ENCODE assay signal across 16 cellular contexts in the genomic region with DNA sequence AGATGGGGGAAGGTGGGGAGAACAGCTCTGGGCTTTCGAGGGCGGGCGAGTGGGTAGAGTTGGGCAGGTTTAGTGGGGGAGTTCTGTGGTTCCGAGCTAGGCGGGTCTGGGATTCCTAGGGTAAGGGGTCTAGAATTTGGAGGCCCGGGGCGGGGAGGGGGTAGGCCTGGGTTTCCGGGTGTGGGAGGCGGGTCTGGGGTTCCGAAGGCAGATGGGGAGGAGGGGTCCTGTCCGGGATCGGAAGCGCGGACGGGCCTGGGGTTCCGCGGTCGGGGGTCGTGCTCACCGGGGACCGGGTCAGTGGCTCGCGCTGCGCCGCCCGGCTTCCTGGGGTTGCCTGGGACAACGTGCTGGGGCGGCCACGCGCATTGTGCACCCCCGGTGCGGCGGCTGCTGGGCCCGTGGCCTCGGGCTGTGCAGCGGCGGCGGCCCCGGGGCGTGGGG. TPM values are rescaled to one million over a fixed set of nuclear protein-coding genes. Genes with fewer than 3 reads are reported as not detected.
DNase-seq lines count a peak whose midpoint lies in the region; ATAC-seq and TF ChIP-seq lines count a peak whose summit lies in the region.
"Had no signal": no experiment of that assay in that cellular context is flagged by ENCODE, and none has a peak within 500 bp of the region (broad histone marks: within the 10 kb centered on the region; RNA-seq: fewer than 3 reads in every experiment).

A gene (minus strand): TSS at position 431 of the 444 bp plus-strand sequence.

- no peak within 1 kb of the TSS for H3K27ac Mint-ChIP-seq in glutamatergic neuron (ENCODE audit: unreplicated experiment)
- peak within 1 kb of the TSS; percentile 31 to 74 (median 62) for H3K27ac Mint-ChIP-seq in nephron
- H3K27ac Mint-ChIP-seq: activated CD8-positive, alpha-beta T cell treated with anti-CD3 and anti-CD28 coated beads for 36 hours; IgD-negative memory B cell had no signal

- H3K36me3 ChIP-seq in left ventricle myocardium inferior (no peaks in the 10 kb centered on the region), vagina (no peaks in the 10 kb centered on the region)
- H3K36me3 ChIP-seq: gastrocnemius medialis, transverse colon had no signal

- H3K36me3 Mint-ChIP-seq in glutamatergic neuron (ENCODE audit: unreplicated experiment) (peaks cover 15% of the 10 kb centered on the region), nephron (ENCODE audit: low read depth) (no peaks in the 10 kb centered on the region)
- H3K36me3 Mint-ChIP-seq: IgD-negative memory B cell had no signal

- H3K4me1 ChIP-seq in left ventricle myocardium inferior (peaks cover 17% of the 10 kb centered on the region), vagina (peaks cover 15% of the 10 kb centered on the region)
- H3K4me1 ChIP-seq: gastrocnemius medialis had no signal

- TF ChIP-seq POLR2A in vagina (IDR thresholded peaks at IDR 0.05) = no peak

- no peak for DNase-seq in left ventricle myocardium inferior
- no peak for DNase-seq in cardiac septum (ENCODE audit: low spot score)
- DNase-seq in glutamatergic neuron = no peak
- DNase-seq in vagina (ENCODE audit: extremely low spot score in 2 of 2) = no peak
- no peak for DNase-seq in glomerular visceral epithelial cell (ENCODE audit: extremely low spot score)
- no peak for DNase-seq in head of caudate nucleus
- DNase-seq: activated CD8-positive, alpha-beta T cell treated with anti-CD3 and anti-CD28 coated beads for 36 hours; activated effector memory CD4-positive, alpha-beta T cell treated with anti-CD3 and anti-CD28 coated beads, Interleukin-2, amount 50 U/mL, for 16 hours; gastrocnemius medialis; NCI-H146; NCI-H526; transverse colon had no signal

- H3K9me3 ChIP-seq in left ventricle myocardium inferior (replicated peaks) (peaks cover 11% of the 10 kb centered on the region), vagina (no peaks in the 10 kb centered on the region)
- H3K9me3 ChIP-seq: gastrocnemius medialis had no signal

- H3K9me3 Mint-ChIP-seq in glutamatergic neuron (ENCODE audit: unreplicated experiment) (no peaks in the 10 kb centered on the region), nephron (peaks cover 11% of the 10 kb centered on the region)

- H3K4me1 Mint-ChIP-seq in glutamatergic neuron (ENCODE audit: low read depth, unreplicated experiment) (peaks cover 3% of the 10 kb centered on the region), nephron (peaks cover 27% of the 10 kb centered on the region)

- H3K27ac ChIP-seq in left ventricle myocardium inferior (replicated peaks) (no peak within 1 kb of the TSS), vagina (peak within 1 kb of the TSS; percentile 77)
- H3K27ac ChIP-seq: gastrocnemius medialis, transverse colon had no signal

- peaks cover 8% of the 10 kb centered on the region for H3K27me3 Mint-ChIP-seq in glutamatergic neuron (ENCODE audit: unreplicated experiment)
- peaks cover 40% of the 10 kb centered on the region for H3K27me3 Mint-ChIP-seq in nephron (ENCODE audit: low read depth)

- TF ChIP-seq CTCF in left ventricle myocardium inferior (IDR thresholded peaks at IDR 0.05; ENCODE audit: borderline replicate concordance) = no peak
- no peak for TF ChIP-seq CTCF in glutamatergic neuron (IDR thresholded peaks at IDR 0.05; ENCODE audit: partially characterized antibody, unreplicated experiment)
- no peak for TF ChIP-seq CTCF in nephron (IDR thresholded peaks at IDR 0.05; ENCODE audit: unreplicated experiment in 3 of 3)
- TF ChIP-seq CTCF in vagina (IDR thresholded peaks at IDR 0.05) = no peak

- H3K27me3 ChIP-seq in left ventricle myocardium inferior (ENCODE audit: low read depth) = peaks cover 64% of the 10 kb centered on the region
- H3K27me3 ChIP-seq in vagina = no peaks in the 10 kb centered on the region

- H3K4me3 Mint-ChIP-seq in glutamatergic neuron (ENCODE audit: unreplicated experiment) = peak within 1 kb of the TSS; percentile 52
- H3K4me3 Mint-ChIP-seq in nephron = peak within 1 kb of the TSS; percentile 69 to 77 (median 70)
- H3K4me3 Mint-ChIP-seq: activated CD8-positive, alpha-beta T cell treated with anti-CD3 and anti-CD28 coated beads for 36 hours had no signal

- no peak for ATAC-seq in GM18520 (IDR thresholded peaks at IDR 0.05; ENCODE audit: unreplicated experiment)
- ATAC-seq: activated CD8-positive, alpha-beta T cell treated with anti-CD3 and anti-CD28 coated beads for 36 hours; gastrocnemius medialis had no signal

- intact Hi-C loops in left ventricle myocardium inferior (cut with micrococcal nuclease) = no loop called here
- intact Hi-C loops in cardiac septum (cut with DNase I) = no loop called here
- intact Hi-C loops in vagina (cut with DNase I) = no loop called here
- intact Hi-C loops in head of caudate nucleus (cut with DNase I) = no loop called here

- peak within 1 kb of the TSS; percentile 51 for H3K4me3 ChIP-seq in left ventricle myocardium inferior
- H3K4me3 ChIP-seq in vagina = peak within 1 kb of the TSS; percentile 15 to 44
- H3K4me3 ChIP-seq: gastrocnemius medialis had no signal

RNA-seq across cellular contexts. Expression of the gene that starts here (rescaled TPM):
- total RNA-seq in left ventricle myocardium inferior = not detected
- total RNA-seq in cardiac septum = not detected
- total RNA-seq in glutamatergic neuron (ENCODE audit: unreplicated experiment) = not detected
- total RNA-seq in vagina = not detected
- total RNA-seq: activated CD8-positive, alpha-beta T cell treated with anti-CD3 and anti-CD28 coated beads for 36 hours; gastrocnemius medialis; liver; transverse colon had no signal
